Comparison of ENCODE assay signal across 1 cellular context in the genomic region with DNA sequence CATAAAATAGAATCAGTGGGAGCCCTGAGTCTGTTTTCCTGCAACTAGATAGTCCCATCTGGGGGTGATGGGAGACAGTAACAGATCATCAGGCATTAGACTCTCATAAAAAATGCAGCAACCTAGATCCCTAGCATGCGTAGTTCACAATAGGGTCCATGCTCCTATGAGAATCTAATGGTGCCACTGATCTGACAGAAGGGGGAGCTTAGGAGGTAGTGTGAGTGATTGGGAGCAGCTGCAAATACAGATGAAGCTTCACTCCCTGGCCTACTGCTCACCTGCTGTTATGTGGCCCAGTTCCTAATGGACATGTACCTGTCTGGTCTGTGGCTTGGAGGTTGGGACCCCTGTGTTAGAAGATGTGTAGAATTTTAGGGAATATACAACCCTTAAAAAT.
TF ChIP-seq lines count a peak whose summit lies in the region.

No MANE protein-coding gene starts in this region.

TF ChIP-seq in HepG2, 621 proteins besides CTCF, POLR2A, EP300 and RAD21 (continued from another document):
- TF ChIP-seq GLMP (CRISPR knock-in tag; IDR thresholded peaks at IDR 0.05; ENCODE audit: borderline replicate concordance) (no peak), ZNF121 (CRISPR knock-in tag; IDR thresholded peaks at IDR 0.05) (no peak), TBP (CRISPR knock-in tag; IDR thresholded peaks at IDR 0.05) (no peak), ERF (CRISPR knock-in tag; IDR thresholded peaks at IDR 0.05) (no peak), SRF (IDR thresholded peaks at IDR 0.05; ENCODE audit: low read depth, low read length) (no peak), GABPB1 (CRISPR knock-in tag; IDR thresholded peaks at IDR 0.05) (no peak)
